ENCODE assay signal across 10 cellular contexts in the genomic region with DNA sequence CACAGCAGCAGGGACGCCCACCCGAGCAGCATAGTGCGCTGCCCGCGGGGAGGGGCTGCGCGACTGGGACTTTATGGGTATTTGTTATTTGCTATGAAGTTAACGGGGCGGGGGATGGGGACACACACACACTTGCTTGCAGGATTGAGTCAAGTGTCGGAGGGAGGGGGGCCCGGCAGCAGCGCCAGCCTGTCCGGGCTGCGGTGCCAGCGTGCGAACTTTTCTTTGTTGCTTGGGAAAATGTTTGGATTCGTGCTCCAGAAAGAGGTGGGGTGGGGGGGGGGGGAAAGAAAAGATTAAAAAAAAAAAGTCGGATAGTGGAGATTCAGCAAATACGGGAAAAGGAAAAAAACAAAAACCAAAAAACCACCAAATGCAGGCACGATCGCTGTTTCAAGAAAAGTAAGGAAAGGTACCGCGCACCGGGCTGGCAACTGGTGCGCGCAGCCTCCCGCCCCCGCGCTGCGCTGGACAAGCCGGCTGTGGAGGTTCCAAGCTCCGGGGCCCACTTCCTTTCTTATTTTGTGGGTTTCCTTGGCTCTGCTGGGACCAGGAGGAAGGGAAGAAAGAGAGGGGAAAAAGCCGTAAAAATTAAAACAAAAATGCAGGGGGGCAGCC. TPM values are rescaled to one million over a fixed set of nuclear protein-coding genes. Genes with fewer than 3 reads are reported as not detected.
A peak's percentile ranks its signal among the peaks of the same experiment; 100 is the strongest.
DNase-seq lines count a peak whose midpoint lies in the region; ATAC-seq and TF ChIP-seq lines count a peak whose summit lies in the region.
"Had no signal": no experiment of that assay in that cellular context is flagged by ENCODE, and none has a peak within 500 bp of the region (broad histone marks: within the 10 kb centered on the region; RNA-seq: fewer than 3 reads in every experiment).

No MANE protein-coding gene starts in this region.

- no peak overlapping the region for H3K4me3 Mint-ChIP-seq in activated CD8-positive, alpha-beta T cell treated with anti-CD3 and anti-CD28 coated beads for 36 hours
- H3K4me3 Mint-ChIP-seq in activated CD8-positive, alpha-beta T cell treated with anti-CD3 and anti-CD28 coated beads, Interleukin-2, amount 10 ng/mL, durations not matched to agents 7 days and 5 days = no peak overlapping the region
- H3K4me3 Mint-ChIP-seq: CD4-positive, CD25-positive, alpha-beta regulatory T cell had no signal

- WGBS in aorta, 2 donors = 1% methylated on average over 32 to 33 of the region's 33 CpGs

- no peaks in the 10 kb centered on the region for H3K79me2 ChIP-seq in MM.1S (ENCODE audit: low read length)

- no peaks in the 10 kb centered on the region for H3F3A ChIP-seq in MM.1S (ENCODE audit: insufficient read depth, low read length)

- no peak for ATAC-seq in activated CD8-positive, alpha-beta T cell treated with anti-CD3 and anti-CD28 coated beads for 36 hours
- no peak for ATAC-seq in activated CD8-positive, alpha-beta T cell treated with anti-CD3 and anti-CD28 coated beads, Interleukin-2, amount 10 ng/mL, durations not matched to agents 7 days and 5 days
- no peak for ATAC-seq in mucosa of descending colon
- ATAC-seq in aorta (ENCODE audit: low FRiP score) = peak; percentile 6

- no peak overlapping the region for H3K4me2 ChIP-seq in MM.1S (ENCODE audit: low read depth, low read length)

- CTCF ChIA-PET in activated CD8-positive, alpha-beta T cell treated with anti-CD3 and anti-CD28 coated beads for 36 hours (lab: Charles Lee) = no interaction called here
- CTCF ChIA-PET in activated CD8-positive, alpha-beta T cell treated with anti-CD3 and anti-CD28 coated beads, Interleukin-2, amount 10 ng/mL, durations not matched to agents 7 days and 5 days (lab: Charles Lee) = no interaction called here

- no peaks in the 10 kb centered on the region for H3K36me3 ChIP-seq in mucosa of descending colon (ENCODE audit: low read depth)
- H3K36me3 ChIP-seq in aorta (ENCODE audit: control insufficient read depth in 1 of 2, insufficient read depth in 2 of 2, low read length in 1 of 2) = no peaks in the 10 kb centered on the region
- no peaks in the 10 kb centered on the region for H3K36me3 ChIP-seq in MM.1S (replicated peaks; ENCODE audit: insufficient read depth, low read length)

- H3K9me3 ChIP-seq in mucosa of descending colon (no peaks in the 10 kb centered on the region), aorta (ENCODE audit: control insufficient read depth, low read length) (no peaks in the 10 kb centered on the region), MM.1S (replicated peaks; ENCODE audit: insufficient read depth, low read length) (no peaks in the 10 kb centered on the region)

- no peak overlapping the region for H3K27ac ChIP-seq in aorta (ENCODE audit: low read depth in 1 of 2, low read length in 2 of 2)
- no peak overlapping the region for H3K27ac ChIP-seq in MM.1S (ENCODE audit: low read length)

- H3K27me3 Mint-ChIP-seq in activated CD8-positive, alpha-beta T cell treated with anti-CD3 and anti-CD28 coated beads for 36 hours = peaks cover 40% of the 10 kb centered on the region
- H3K27me3 Mint-ChIP-seq in activated CD8-positive, alpha-beta T cell treated with anti-CD3 and anti-CD28 coated beads, Interleukin-2, amount 10 ng/mL, durations not matched to agents 7 days and 5 days (ENCODE audit: low read depth) = peaks cover 41% of the 10 kb centered on the region

- POLR2A ChIA-PET in activated CD8-positive, alpha-beta T cell treated with anti-CD3 and anti-CD28 coated beads for 36 hours (lab: Charles Lee) = no interaction called here
- POLR2A ChIA-PET in activated CD8-positive, alpha-beta T cell treated with anti-CD3 and anti-CD28 coated beads, Interleukin-2, amount 10 ng/mL, durations not matched to agents 7 days and 5 days (lab: Charles Lee) = no interaction called here

- H3K9me3 Mint-ChIP-seq in activated CD8-positive, alpha-beta T cell treated with anti-CD3 and anti-CD28 coated beads for 36 hours = no peaks in the 10 kb centered on the region
- no peaks in the 10 kb centered on the region for H3K9me3 Mint-ChIP-seq in activated CD8-positive, alpha-beta T cell treated with anti-CD3 and anti-CD28 coated beads, Interleukin-2, amount 10 ng/mL, durations not matched to agents 7 days and 5 days (ENCODE audit: insufficient read depth)

- no peak overlapping the region for H3K9ac ChIP-seq in MM.1S (ENCODE audit: low read length)

- intact Hi-C loops in activated CD8-positive, alpha-beta T cell treated with anti-CD3 and anti-CD28 coated beads for 36 hours (cut with micrococcal nuclease) = no loop called here
- intact Hi-C loops in mucosa of descending colon (cut with DNase I, micrococcal nuclease) (no loop called here), aorta (cut with DNase I) (no loop called here)

- H4K20me1 ChIP-seq in MM.1S (ENCODE audit: insufficient read depth, low read length) = no peaks in the 10 kb centered on the region

- no peaks in the 10 kb centered on the region for H3K9me2 ChIP-seq in MM.1S (replicated peaks; ENCODE audit: insufficient read depth, low read length)

- no peaks in the 10 kb centered on the region for H3K4me1 Mint-ChIP-seq in activated CD8-positive, alpha-beta T cell treated with anti-CD3 and anti-CD28 coated beads for 36 hours (ENCODE audit: low read depth)
- no peaks in the 10 kb centered on the region for H3K4me1 Mint-ChIP-seq in activated CD8-positive, alpha-beta T cell treated with anti-CD3 and anti-CD28 coated beads, Interleukin-2, amount 10 ng/mL, durations not matched to agents 7 days and 5 days (ENCODE audit: low read depth)
- H3K4me1 Mint-ChIP-seq: CD4-positive, CD25-positive, alpha-beta regulatory T cell had no signal

- no peak overlapping the region for H3K27ac Mint-ChIP-seq in activated CD8-positive, alpha-beta T cell treated with anti-CD3 and anti-CD28 coated beads for 36 hours
- no peak overlapping the region for H3K27ac Mint-ChIP-seq in activated CD8-positive, alpha-beta T cell treated with anti-CD3 and anti-CD28 coated beads, Interleukin-2, amount 10 ng/mL, durations not matched to agents 7 days and 5 days
- H3K27ac Mint-ChIP-seq: CD4-positive, CD25-positive, alpha-beta regulatory T cell had no signal

- no peaks in the 10 kb centered on the region for H3K27me3 ChIP-seq in aorta (ENCODE audit: control insufficient read depth in 1 of 2, insufficient read depth in 2 of 2, low read length in 1 of 2)
- H3K27me3 ChIP-seq in MM.1S (replicated peaks; ENCODE audit: insufficient read depth, low read length) = no peaks in the 10 kb centered on the region

- H3K4me1 ChIP-seq in mucosa of descending colon (ENCODE audit: low read depth) (no peaks in the 10 kb centered on the region), aorta (ENCODE audit: control insufficient read depth in 1 of 2, insufficient read depth in 2 of 2, low read length in 2 of 2) (peaks cover 0 to 3% of the 10 kb centered on the region in 2 donors), MM.1S (ENCODE audit: low read length) (no peaks in the 10 kb centered on the region)

- H3K4me3 ChIP-seq in epithelial cell of esophagus (ENCODE audit: low read length) = peak overlapping the region; percentile 31
- peak overlapping the region; percentile 11 for H3K4me3 ChIP-seq in mucosa of descending colon
- peak overlapping the region; percentile 45 to 58 for H3K4me3 ChIP-seq in aorta (ENCODE audit: low read length in 2 of 2)
- no peak overlapping the region for H3K4me3 ChIP-seq in MM.1S (ENCODE audit: low read length)

- no peak overlapping the region for H2AFZ ChIP-seq in MM.1S (ENCODE audit: low read length)

- TF ChIP-seq CTCF in activated CD8-positive, alpha-beta T cell treated with anti-CD3 and anti-CD28 coated beads for 36 hours (IDR thresholded peaks at IDR 0.05) = no peak
- TF ChIP-seq CTCF in epithelial cell of esophagus (IDR thresholded peaks at IDR 0.05; ENCODE audit: insufficient read depth, low read depth, low read length, missing control alignments) (no peak), mucosa of descending colon (IDR thresholded peaks at IDR 0.05) (no peak), MM.1S (IDR thresholded peaks at IDR 0.05; ENCODE audit: low read length) (no peak)

- DNase-seq in activated CD8-positive, alpha-beta T cell treated with anti-CD3 and anti-CD28 coated beads for 36 hours = peak; percentile 1
- no peak for DNase-seq in activated CD8-positive, alpha-beta T cell treated with anti-CD3 and anti-CD28 coated beads, Interleukin-2, amount 10 ng/mL, durations not matched to agents 7 days and 5 days
- DNase-seq in epithelial cell of esophagus (ENCODE audit: low read depth) (peak; percentile 51), mucosa of descending colon (peak; percentile 5 to 38 (median 18)), aorta (peak in 1 of 2 donors; percentile 34), MM.1S (no peak), NCI-H345 treated with DMSO at 0.1 percent for 48 hours (lab: John Stamatoyannopoulos, UW; ENCODE audit: unreplicated experiment) (no peak)
- DNase-seq in activated naive CD4-positive, alpha-beta T cell (lab: John Stamatoyannopoulos, UW) = no peak
- DNase-seq: CD4-positive, CD25-positive, alpha-beta regulatory T cell; stimulated activated naive CD4-positive, alpha-beta T cell treated with Interleukin-2 at 50 U/mL for 16 hours had no signal

- H3K36me3 Mint-ChIP-seq in activated CD8-positive, alpha-beta T cell treated with anti-CD3 and anti-CD28 coated beads for 36 hours (ENCODE audit: low read depth) = no peaks in the 10 kb centered on the region
- no peaks in the 10 kb centered on the region for H3K36me3 Mint-ChIP-seq in activated CD8-positive, alpha-beta T cell treated with anti-CD3 and anti-CD28 coated beads, Interleukin-2, amount 10 ng/mL, durations not matched to agents 7 days and 5 days (ENCODE audit: low read depth)
- H3K36me3 Mint-ChIP-seq: CD4-positive, CD25-positive, alpha-beta regulatory T cell had no signal

RNA-seq across cellular contexts. Expression of gene ADAMTS5, which starts 0.4 kb away (rescaled TPM):
- total RNA-seq in activated CD8-positive, alpha-beta T cell treated with anti-CD3 and anti-CD28 coated beads for 36 hours = not detected
- total RNA-seq in activated CD8-positive, alpha-beta T cell treated with anti-CD3 and anti-CD28 coated beads, Interleukin-2, amount 10 ng/mL, durations not matched to agents 7 days and 5 days = not detected
- 1 to 10 TPM; 1.1 to 8.7 (median 5.5) TPM for total RNA-seq in mucosa of descending colon
- 10 to 100 TPM; 14.5 to 20.4 TPM for total RNA-seq in aorta
- 1 to 10 TPM in 1 of 2 donors, under 1 TPM in 1; 0.38 to 1.7 TPM for polyA plus RNA-seq in aorta
- total RNA-seq: CD4-positive, CD25-positive, alpha-beta regulatory T cell had no signal
- polyA plus RNA-seq: CD4-positive, CD25-positive, alpha-beta regulatory T cell had no signal

Comparison
In these comparisons a context has a peak if more than half of its experiments do, and no peak if none do; other contexts are left out.
1. DNase-seq: peak in activated CD8-positive, alpha-beta T cell treated with anti-CD3 and anti-CD28 coated beads for 36 hours (single experiment), epithelial cell of esophagus (single experiment) and mucosa of descending colon (3 of 3); none in activated CD8-positive, alpha-beta T cell treated with anti-CD3 and anti-CD28 coated beads, Interleukin-2, amount 10 ng/mL, durations not matched to agents 7 days and 5 days (single experiment), MM.1S (single experiment), activated naive CD4-positive, alpha-beta T cell (0 of 4) and NCI-H345 treated with DMSO at 0.1 percent for 48 hours (single experiment).